Comparison of ENCODE assay signal across 24 cellular contexts in the genomic region with DNA sequence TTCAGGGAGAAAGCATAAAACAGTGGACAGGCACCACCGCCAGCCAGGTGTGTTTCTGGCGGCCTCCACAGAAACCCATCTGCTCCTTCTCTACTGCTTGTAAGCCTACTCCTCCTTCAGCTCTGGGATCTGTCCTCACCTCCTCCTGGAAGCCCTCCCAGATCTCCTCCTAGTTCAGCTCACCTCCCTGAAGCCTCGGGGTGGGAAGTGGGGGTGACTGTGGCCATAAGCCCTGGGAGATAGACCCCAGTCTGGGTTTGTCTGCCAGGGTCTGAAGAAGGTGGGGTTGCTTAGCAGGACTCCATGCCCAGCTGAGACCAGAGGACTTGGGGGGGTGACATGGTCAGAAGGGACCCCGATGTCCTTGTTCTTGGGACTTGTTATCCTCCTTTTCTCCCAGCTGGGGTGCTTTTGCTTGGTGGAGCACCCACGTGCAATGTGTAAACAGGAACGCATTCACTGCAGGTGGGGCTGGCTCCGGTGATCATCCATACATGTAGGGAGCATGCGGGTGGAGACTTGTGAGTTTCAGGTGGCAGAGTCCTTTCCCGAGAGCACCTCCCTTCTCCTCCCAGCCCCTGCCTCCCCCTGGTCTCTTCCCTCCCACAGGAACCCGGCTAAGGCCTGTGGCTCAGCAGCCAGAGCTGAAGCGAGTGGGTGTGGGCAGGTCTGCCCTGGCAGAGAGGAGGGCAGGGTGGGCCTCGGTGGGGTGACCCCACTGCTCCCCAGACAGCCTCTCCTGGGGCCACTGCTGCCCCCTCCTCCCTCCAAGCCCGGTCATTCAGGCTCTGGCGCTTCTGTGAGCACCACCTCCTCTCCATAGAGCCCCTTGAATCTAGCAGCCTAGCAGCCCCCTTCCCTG. TPM values are rescaled to one million over a fixed set of nuclear protein-coding genes. Genes with fewer than 3 reads are reported as not detected.
"Had no signal": no experiment of that assay in that cellular context is flagged by ENCODE, and none has a peak within 500 bp of the region (broad histone marks: within the 10 kb centered on the region; RNA-seq: fewer than 3 reads in every experiment).

No MANE protein-coding gene starts in this region.

- H3K4me3 ChIP-seq: esophagus muscularis mucosa, heart right ventricle, prostate gland, right atrium auricular region, skin epidermis had no signal

- DNase-seq: activated CD8-positive, alpha-beta memory T cell treated with anti-CD3 and anti-CD28 coated beads for 24 hours; activated CD8-positive, alpha-beta memory T cell treated with anti-CD3 and anti-CD28 coated beads, Interleukin-2, amount 50 U/mL, for 48 hours; cerebellar nuclear complex; effector CD8-positive, alpha-beta T cell; heart right ventricle; immature natural killer cell; mesenchymal stem cell; occipital lobe; stimulated activated CD4-positive, alpha-beta T cell treated with anti-CD3 and anti-CD28 coated beads, Interleukin-4, amount 100 ng/mL, for 1 hour; stimulated activated naive CD8-positive, alpha-beta T cell treated with anti-CD3 and anti-CD28 coated beads, Interleukin-15, amount 100 ng/mL, for 72 hours had no signal

- H3K4me1 ChIP-seq: esophagus muscularis mucosa, prostate gland, right atrium auricular region had no signal

- H3K4me1 Mint-ChIP-seq: immature natural killer cell; nephron; stimulated activated naive CD8-positive, alpha-beta T cell treated with anti-CD3 and anti-CD28 coated beads, Interleukin-15, amount 100 ng/mL, for 72 hours had no signal

- H3K36me3 Mint-ChIP-seq: activated naive CD8-positive, alpha-beta T cell; immature natural killer cell; type B pancreatic cell had no signal

- H3K27ac Mint-ChIP-seq: activated naive CD8-positive, alpha-beta T cell; dendritic cell treated with granulocyte-macrophage colony-stimulating factor and Interleukin-4, amounts not matched to agents 40 ng/mL and 50 ng/mL, for 4 days; immature natural killer cell; nephron; stimulated activated naive CD8-positive, alpha-beta T cell treated with anti-CD3 and anti-CD28 coated beads, Interleukin-15, amount 100 ng/mL, for 72 hours; T-helper 1 cell treated with Interleukin-12 subunit alpha and Interleukin-12 subunit beta and Interleukin-4 antibody, amounts not matched to agents 30 μg/mL and 1 μg/mL, for 36 hours; type B pancreatic cell had no signal

- H3K4me3 Mint-ChIP-seq: activated naive CD8-positive, alpha-beta T cell; dendritic cell treated with granulocyte-macrophage colony-stimulating factor and Interleukin-4, amounts not matched to agents 40 ng/mL and 50 ng/mL, for 4 days; immature natural killer cell; nephron; stimulated activated naive CD8-positive, alpha-beta T cell treated with anti-CD3 and anti-CD28 coated beads, Interleukin-15, amount 100 ng/mL, for 72 hours; T-helper 1 cell treated with Interleukin-12 subunit alpha and Interleukin-12 subunit beta and Interleukin-4 antibody, amounts not matched to agents 30 μg/mL and 1 μg/mL, for 36 hours; type B pancreatic cell had no signal

- H3K36me3 ChIP-seq: esophagus muscularis mucosa, heart right ventricle, prostate gland, right atrium auricular region had no signal

- ATAC-seq: activated CD4-positive, CD25-positive, alpha-beta regulatory T cell treated with anti-CD3 and anti-CD28 coated beads, Interleukin-2, amount 50 U/mL, for 24 hours; heart right ventricle; stimulated activated naive CD8-positive, alpha-beta T cell treated with anti-CD3 and anti-CD28 coated beads, Interleukin-15, amount 100 ng/mL, for 72 hours had no signal

- H3K27me3 ChIP-seq: right atrium auricular region had no signal

- H3K9me3 Mint-ChIP-seq: dendritic cell treated with granulocyte-macrophage colony-stimulating factor and Interleukin-4, amounts not matched to agents 40 ng/mL and 50 ng/mL, for 4 days; immature natural killer cell; stimulated activated naive CD8-positive, alpha-beta T cell treated with anti-CD3 and anti-CD28 coated beads, Interleukin-15, amount 100 ng/mL, for 72 hours; T-helper 1 cell treated with Interleukin-12 subunit alpha and Interleukin-12 subunit beta and Interleukin-4 antibody, amounts not matched to agents 30 μg/mL and 1 μg/mL, for 36 hours; type B pancreatic cell had no signal

- H3K9me3 ChIP-seq: esophagus muscularis mucosa, heart right ventricle, prostate gland, right atrium auricular region had no signal

- H3K27me3 Mint-ChIP-seq: activated naive CD8-positive, alpha-beta T cell had no signal

- H3K27ac ChIP-seq: esophagus muscularis mucosa, heart right ventricle, prostate gland, right atrium auricular region, skin epidermis had no signal

RNA-seq across cellular contexts. Expression of a gene that starts 25.9 kb away (rescaled TPM):
- total RNA-seq: bronchial epithelial cell, endothelial cell of umbilical vein, esophagus muscularis mucosa, heart right ventricle, liver, occipital lobe, right atrium auricular region, temporal lobe had no signal
- polyA plus RNA-seq: endothelial cell of umbilical vein, heart right ventricle, immature natural killer cell, liver had no signal

RNA-seq across cellular contexts. Expression of a gene that starts 39.5 kb away (rescaled TPM):
- total RNA-seq: bronchial epithelial cell, endothelial cell of umbilical vein, occipital lobe, right atrium auricular region, temporal lobe had no signal
- polyA plus RNA-seq: endothelial cell of umbilical vein, heart right ventricle, immature natural killer cell, liver had no signal
